In genomic region chr1:197130677-197131304, GRCh38 we compare ENCODE assay signal across 12 cellular contexts. TPM values are rescaled to one million over a fixed set of nuclear protein-coding genes. Genes with fewer than 3 reads are reported as not detected.
A peak's percentile ranks its signal among the peaks of the same experiment; 100 is the strongest.
DNase-seq lines count a peak whose midpoint lies in the region; ATAC-seq and TF ChIP-seq lines count a peak whose summit lies in the region.
"Had no signal": no experiment of that assay in that cellular context is flagged by ENCODE, and none has a peak within 500 bp of the region (broad histone marks: within the 10 kb centered on the region; RNA-seq: fewer than 3 reads in every experiment).

No MANE protein-coding gene starts in this region.

- no peak overlapping the region for H3K27ac ChIP-seq in AG04450 (ENCODE audit: low read depth, low read length)
- H3K27ac ChIP-seq in left lung = no peak overlapping the region
- H3K27ac ChIP-seq: pancreas, upper lobe of left lung had no signal

- TF ChIP-seq CTCF in AG04450 (IDR thresholded peaks at IDR 0.05; ENCODE audit: low read depth, low read length) (peak; percentile 14; the same call in 1 of the 2 replicates), cardiac fibroblast (IDR thresholded peaks at IDR 0.05; ENCODE audit: low read depth, low read length) (no peak), left lung (IDR thresholded peaks at IDR 0.05) (no peak), GM10266 (IDR thresholded peaks at IDR 0.05; ENCODE audit: control insufficient read depth, insufficient read depth, low read depth, missing control alignments) (no peak)

- TF ChIP-seq EP300 in Ishikawa (IDR thresholded peaks at IDR 0.05; ENCODE audit: borderline replicate concordance) = no peak

- no peak for DNase-seq in AG04450 (ENCODE audit: low read depth, low spot score)
- peak; percentile 59 to 80 for DNase-seq in cardiac fibroblast (ENCODE audit: low read depth in 2 of 2)
- no peak for DNase-seq in left lung
- no peak for DNase-seq in GM10266 (ENCODE audit: extremely low spot score)
- no peak for DNase-seq in NCI-H1436 (lab: John Stamatoyannopoulos, UW)
- DNase-seq: NCI-H2171 treated with DMSO at 0.1 percent for 48 hours; pancreas; stimulated activated CD8-positive, alpha-beta memory T cell treated with anti-CD3 and anti-CD28 coated beads, Interleukin-4, amount 100 ng/mL, for 48 hours; upper lobe of left lung had no signal

- CTCF ChIA-PET in AG04450 (lab: Charles Lee) = interaction anchor here (1.1 to 1.8 kb wide), 3 partner anchors 9 to 12 kb away, joined by 4 to 12 read pairs (median 5); no protein-coding TSS in a partner anchor

- H3K9me3 ChIP-seq in AG04450 (ENCODE audit: control insufficient read depth, insufficient read depth, low read length) = no peaks in the 10 kb centered on the region
- H3K9me3 ChIP-seq in left lung = no peaks in the 10 kb centered on the region
- H3K9me3 ChIP-seq: pancreas, upper lobe of left lung had no signal

- H3K27me3 ChIP-seq in AG04450 (ENCODE audit: control insufficient read depth, insufficient read depth, low read length) (no peaks in the 10 kb centered on the region), left lung (no peaks in the 10 kb centered on the region)
- H3K27me3 ChIP-seq: upper lobe of left lung had no signal

- ATAC-seq in left lung = peak; percentile 77
- no peak for ATAC-seq in HG03460 (IDR thresholded peaks at IDR 0.05; ENCODE audit: unreplicated experiment)
- no peak for ATAC-seq in HG02840 (IDR thresholded peaks at IDR 0.05; ENCODE audit: low FRiP score, unreplicated experiment)

- intact Hi-C loops in left lung (cut with DNase I) = no loop called here

- TF ChIP-seq RAD21 in Ishikawa (IDR thresholded peaks at IDR 0.05; ENCODE audit: low read depth) = no peak

- H3K4me3 ChIP-seq in AG04450 (ENCODE audit: low read depth, low read length) = no peak overlapping the region
- H3K4me3 ChIP-seq in cardiac fibroblast (replicated peaks in 1 of 2; ENCODE audit: low read depth in 2 of 2, low read length in 2 of 2) = no peak overlapping the region
- no peak overlapping the region for H3K4me3 ChIP-seq in left lung
- H3K4me3 ChIP-seq: pancreas, upper lobe of left lung had no signal

- H3K36me3 ChIP-seq in left lung = peaks cover 0 to 6% of the 10 kb centered on the region in 2 donors
- H3K36me3 ChIP-seq: pancreas, upper lobe of left lung had no signal

- POLR2A ChIA-PET in AG04450 (lab: Yijun Ruan, JAX) = no interaction called here

- H3K4me1 ChIP-seq in left lung = no peaks in the 10 kb centered on the region
- H3K4me1 ChIP-seq: pancreas, upper lobe of left lung had no signal

TF ChIP-seq in Ishikawa, 13 proteins besides CTCF, POLR2A, EP300 and RAD21:
- TF ChIP-seq, protein P1, sequence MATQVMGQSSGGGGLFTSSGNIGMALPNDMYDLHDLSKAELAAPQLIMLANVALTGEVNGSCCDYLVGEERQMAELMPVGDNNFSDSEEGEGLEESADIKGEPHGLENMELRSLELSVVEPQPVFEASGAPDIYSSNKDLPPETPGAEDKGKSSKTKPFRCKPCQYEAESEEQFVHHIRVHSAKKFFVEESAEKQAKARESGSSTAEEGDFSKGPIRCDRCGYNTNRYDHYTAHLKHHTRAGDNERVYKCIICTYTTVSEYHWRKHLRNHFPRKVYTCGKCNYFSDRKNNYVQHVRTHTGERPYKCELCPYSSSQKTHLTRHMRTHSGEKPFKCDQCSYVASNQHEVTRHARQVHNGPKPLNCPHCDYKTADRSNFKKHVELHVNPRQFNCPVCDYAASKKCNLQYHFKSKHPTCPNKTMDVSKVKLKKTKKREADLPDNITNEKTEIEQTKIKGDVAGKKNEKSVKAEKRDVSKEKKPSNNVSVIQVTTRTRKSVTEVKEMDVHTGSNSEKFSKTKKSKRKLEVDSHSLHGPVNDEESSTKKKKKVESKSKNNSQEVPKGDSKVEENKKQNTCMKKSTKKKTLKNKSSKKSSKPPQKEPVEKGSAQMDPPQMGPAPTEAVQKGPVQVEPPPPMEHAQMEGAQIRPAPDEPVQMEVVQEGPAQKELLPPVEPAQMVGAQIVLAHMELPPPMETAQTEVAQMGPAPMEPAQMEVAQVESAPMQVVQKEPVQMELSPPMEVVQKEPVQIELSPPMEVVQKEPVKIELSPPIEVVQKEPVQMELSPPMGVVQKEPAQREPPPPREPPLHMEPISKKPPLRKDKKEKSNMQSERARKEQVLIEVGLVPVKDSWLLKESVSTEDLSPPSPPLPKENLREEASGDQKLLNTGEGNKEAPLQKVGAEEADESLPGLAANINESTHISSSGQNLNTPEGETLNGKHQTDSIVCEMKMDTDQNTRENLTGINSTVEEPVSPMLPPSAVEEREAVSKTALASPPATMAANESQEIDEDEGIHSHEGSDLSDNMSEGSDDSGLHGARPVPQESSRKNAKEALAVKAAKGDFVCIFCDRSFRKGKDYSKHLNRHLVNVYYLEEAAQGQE (IDR thresholded peaks at IDR 0.05; ENCODE audit: low read depth) = no peak
- TF ChIP-seq TEAD4 (IDR thresholded peaks at IDR 0.05) = peak; percentile 38; the same call in 1 of the 2 replicates
- TF ChIP-seq TCF12 (IDR thresholded peaks at IDR 0.05; ENCODE audit: low read depth) = no peak

RNA-seq across cellular contexts. Expression of gene ASPM, which starts 15.7 kb away (rescaled TPM):
- 3.7 and 6.1 TPM in 2 replicates for polyA plus RNA-seq in AG04450 (2011; rRNA removed)
- polyA minus RNA-seq in AG04450 (2011; rRNA and poly(A)+ RNA removed) = 4.6 and 10.6 TPM in 2 replicates
- total RNA-seq in left lung = 1 to 10 TPM; 1.1 to 6.4 TPM

Comparison
In these comparisons a context has a peak if more than half of its experiments do, and no peak if none do; other contexts are left out.
1. DNase-seq: peak in cardiac fibroblast (2 of 2); none in AG04450 (single experiment), left lung (0 of 2), GM10266 (single experiment) and NCI-H1436 (single experiment).